Comparison of ENCODE assay signal across 1 cellular context in genomic region chr11:19723572-19724342, GRCh38.
A peak's percentile ranks its signal among the peaks of the same experiment; 100 is the strongest.
TF ChIP-seq lines count a peak whose summit lies in the region.

No MANE protein-coding gene starts in this region.

TF ChIP-seq in SK-N-SH treated with all-trans-retinoic acid at 6 μM for 48 hours, 23 proteins besides CTCF, POLR2A, EP300 and RAD21 (continued from another document):
- TF ChIP-seq CREB5 (CRISPR knock-in tag; IDR thresholded peaks at IDR 0.05; ENCODE audit: low read depth) = no peak
- no peak for TF ChIP-seq CSRNP3 (CRISPR knock-in tag; IDR thresholded peaks at IDR 0.05)
- peak; percentile 97 for TF ChIP-seq TCF4 (CRISPR knock-in tag; IDR thresholded peaks at IDR 0.05; ENCODE audit: borderline replicate concordance)
- TF ChIP-seq, protein P1, sequence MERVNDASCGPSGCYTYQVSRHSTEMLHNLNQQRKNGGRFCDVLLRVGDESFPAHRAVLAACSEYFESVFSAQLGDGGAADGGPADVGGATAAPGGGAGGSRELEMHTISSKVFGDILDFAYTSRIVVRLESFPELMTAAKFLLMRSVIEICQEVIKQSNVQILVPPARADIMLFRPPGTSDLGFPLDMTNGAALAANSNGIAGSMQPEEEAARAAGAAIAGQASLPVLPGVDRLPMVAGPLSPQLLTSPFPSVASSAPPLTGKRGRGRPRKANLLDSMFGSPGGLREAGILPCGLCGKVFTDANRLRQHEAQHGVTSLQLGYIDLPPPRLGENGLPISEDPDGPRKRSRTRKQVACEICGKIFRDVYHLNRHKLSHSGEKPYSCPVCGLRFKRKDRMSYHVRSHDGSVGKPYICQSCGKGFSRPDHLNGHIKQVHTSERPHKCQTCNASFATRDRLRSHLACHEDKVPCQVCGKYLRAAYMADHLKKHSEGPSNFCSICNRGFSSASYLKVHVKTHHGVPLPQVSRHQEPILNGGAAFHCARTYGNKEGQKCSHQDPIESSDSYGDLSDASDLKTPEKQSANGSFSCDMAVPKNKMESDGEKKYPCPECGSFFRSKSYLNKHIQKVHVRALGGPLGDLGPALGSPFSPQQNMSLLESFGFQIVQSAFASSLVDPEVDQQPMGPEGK (CRISPR knock-in tag; IDR thresholded peaks at IDR 0.05; ENCODE audit: borderline replicate concordance) = no peak
- TF ChIP-seq ZFP30 (CRISPR knock-in tag; IDR thresholded peaks at IDR 0.05) = no peak; the same call in 1 of the 2 replicates
- TF ChIP-seq POU6F1 (CRISPR knock-in tag; IDR thresholded peaks at IDR 0.05; ENCODE audit: borderline replicate concordance, low read depth) = no peak
- TF ChIP-seq ZC3H10 (CRISPR knock-in tag; IDR thresholded peaks at IDR 0.05) = no peak
- TF ChIP-seq ESRRG (CRISPR knock-in tag; IDR thresholded peaks at IDR 0.05) = no peak
- no peak for TF ChIP-seq BACH2 (CRISPR knock-in tag; IDR thresholded peaks at IDR 0.05; ENCODE audit: borderline replicate concordance)
- TF ChIP-seq ZNF70 (CRISPR knock-in tag; IDR thresholded peaks at IDR 0.05) = 0 out of 2 replicates have a peak, but pooled peaks have one; percentile 5
- 0 out of 2 replicates have a peak, but pooled peaks have one; percentile 37 for TF ChIP-seq ZNF565 (CRISPR knock-in tag; conservative IDR thresholded peaks at IDR 0.05; ENCODE audit: low read depth)
TF ChIP-seq in SK-N-SH treated with all-trans-retinoic acid at 6 μM for 48 hours: peak in this region for 7.
